Comparison of ENCODE assay signal across 8 cellular contexts in genomic region chr11:73950869-73951710, GRCh38. TPM values are rescaled to one million over a fixed set of nuclear protein-coding genes. Genes with fewer than 3 reads are reported as not detected.
DNase-seq lines count a peak whose midpoint lies in the region; ATAC-seq and TF ChIP-seq lines count a peak whose summit lies in the region.

DNAJB13 (plus strand) TSS chr11:73951026; CDS start chr11:73951070, 44 bp downstream.

- H3K27me3 Mint-ChIP-seq in progenitor cell of endocrine pancreas, result peaks cover 2% of the 10 kb centered on the region

- H3K4me1 Mint-ChIP-seq in progenitor cell of endocrine pancreas (ENCODE audit: low read depth), result peaks cover 6% of the 10 kb centered on the region

- H3K4me3 Mint-ChIP-seq in progenitor cell of endocrine pancreas (ENCODE audit: low read depth), result peak within 1 kb of the TSS; percentile 16

- H3K27ac Mint-ChIP-seq in progenitor cell of endocrine pancreas, result no peak within 1 kb of the TSS

- peak within 1 kb of the TSS; percentile 27 for H3K4me3 ChIP-seq in epithelial cell of proximal tubule (ENCODE audit: low read depth, low read length)

- DNase-seq in DMS114 treated with DMSO at 0.1 percent for 48 hours (lab: John Stamatoyannopoulos, UW; ENCODE audit: unreplicated experiment) (peak; percentile 14), OCI-M1 (lab: John Stamatoyannopoulos, UW) (peak; percentile 84), epithelial cell of proximal tubule (ENCODE audit: low read depth) (no peak), progenitor cell of endocrine pancreas (ENCODE audit: low spot score, unreplicated experiment) (peak; percentile 34), T1000 (lab: John Stamatoyannopoulos, UW) (no peak), OCI-M2 (lab: John Stamatoyannopoulos, UW; ENCODE audit: unreplicated experiment) (no peak)

- H3K9me3 Mint-ChIP-seq in progenitor cell of endocrine pancreas (ENCODE audit: low read depth), result peaks cover 12% of the 10 kb centered on the region

- TF ChIP-seq CTCF in epithelial cell of proximal tubule (conservative IDR thresholded peaks at IDR 0.05; ENCODE audit: low read depth, low read length), result no peak
- TF ChIP-seq CTCF in progenitor cell of endocrine pancreas (IDR thresholded peaks at IDR 0.05; ENCODE audit: unreplicated experiment), result no peak

- peaks cover 3% of the 10 kb centered on the region for H3K36me3 Mint-ChIP-seq in progenitor cell of endocrine pancreas (ENCODE audit: insufficient read depth)

- ATAC-seq in GM19035 (IDR thresholded peaks at IDR 0.05; ENCODE audit: unreplicated experiment) (peak; percentile 82), HG03196 (IDR thresholded peaks at IDR 0.05; ENCODE audit: unreplicated experiment) (peak; percentile 61)

RNA-seq across cellular contexts. Expression of gene DNAJB13, which starts in this region (rescaled TPM):
- total RNA-seq in epithelial cell of proximal tubule, result 0.46 TPM in 1 of 2 replicates, not detected in the other
- 1.1 and 1.4 TPM in 2 replicates for total RNA-seq in progenitor cell of endocrine pancreas

Comparison
In these comparisons a context has a peak if more than half of its experiments do, and no peak if none do; other contexts are left out.
1. DNase-seq: peak in DMS114 treated with DMSO at 0.1 percent for 48 hours (single experiment), OCI-M1 (single experiment) and progenitor cell of endocrine pancreas (single experiment); none in epithelial cell of proximal tubule (single experiment), T1000 (single experiment) and OCI-M2 (single experiment).